17 cellular contexts compared by ENCODE assay signal in genomic region chr19:11005521-11005920, GRCh38.
"Had no signal": no experiment of that assay in that cellular context is flagged by ENCODE, and none has a peak within 500 bp of the region (broad histone marks: within the 10 kb centered on the region; RNA-seq: fewer than 3 reads in every experiment).

No MANE protein-coding gene starts in this region.

- H3K4me1 Mint-ChIP-seq: activated T-helper 17 cell treated with anti-CD3 and anti-CD28 coated beads, Interleukin-2, amount 50 U/mL, for 72 hours; stimulated activated effector memory CD8-positive, alpha-beta T cell treated with anti-CD3 and anti-CD28 coated beads, Interleukin-12 subunit alpha, Interleukin-12 subunit beta, amount 100 ng/mL, for 72 hours had no signal

- H3K4me3 ChIP-seq: ascending aorta, breast epithelium, dorsolateral prefrontal cortex, gastroesophageal sphincter, heart right ventricle, lower lobe of right lung, tibial artery, uterus had no signal

- H3K27me3 ChIP-seq: ascending aorta, breast epithelium, dorsolateral prefrontal cortex, gastroesophageal sphincter, heart right ventricle, tibial artery, uterus had no signal

- H3K9me3 Mint-ChIP-seq: activated T-helper 17 cell treated with anti-CD3 and anti-CD28 coated beads, Interleukin-2, amount 50 U/mL, for 72 hours; stimulated activated effector memory CD8-positive, alpha-beta T cell treated with anti-CD3 and anti-CD28 coated beads, Interleukin-12 subunit alpha, Interleukin-12 subunit beta, amount 100 ng/mL, for 72 hours had no signal

- H3K4me1 ChIP-seq: ascending aorta, breast epithelium, gastroesophageal sphincter, heart right ventricle, lower lobe of right lung, tibial artery, uterus had no signal

- ATAC-seq: activated T-helper 17 cell treated with anti-CD3 and anti-CD28 coated beads, Interleukin-2, amount 50 U/mL, for 72 hours; gastroesophageal sphincter; heart right ventricle; left colon; lower lobe of right lung; stimulated activated effector memory CD8-positive, alpha-beta T cell treated with anti-CD3 and anti-CD28 coated beads, Interleukin-12 subunit alpha, Interleukin-12 subunit beta, amount 100 ng/mL, for 72 hours had no signal

- H3K36me3 ChIP-seq: breast epithelium, uterus had no signal

- DNase-seq: activated CD4-positive, alpha-beta T cell treated with anti-CD3 and anti-CD28 coated beads, Interleukin-2, amount 50 U/mL, for 48 hours; activated naive CD4-positive, alpha-beta T cell treated with Interleukin-2 at 50 U/mL for 16 hours; dorsolateral prefrontal cortex; erythroblast; heart right ventricle; left colon; lower lobe of right lung; retina; stimulated activated CD4-positive, alpha-beta T cell treated with anti-CD3 and anti-CD28 coated beads, Interleukin-12 subunit alpha, Interleukin-12 subunit beta, amount 100 ng/mL, for 4 hours; tibial artery; uterus had no signal

- H3K4me3 Mint-ChIP-seq: activated T-helper 17 cell treated with anti-CD3 and anti-CD28 coated beads, Interleukin-2, amount 50 U/mL, for 72 hours; stimulated activated effector memory CD8-positive, alpha-beta T cell treated with anti-CD3 and anti-CD28 coated beads, Interleukin-12 subunit alpha, Interleukin-12 subunit beta, amount 100 ng/mL, for 72 hours had no signal

- H3K9me3 ChIP-seq: ascending aorta, breast epithelium, gastroesophageal sphincter, heart right ventricle, lower lobe of right lung, tibial artery, uterus had no signal

- H3K27ac Mint-ChIP-seq: activated T-helper 17 cell treated with anti-CD3 and anti-CD28 coated beads, Interleukin-2, amount 50 U/mL, for 72 hours; stimulated activated effector memory CD8-positive, alpha-beta T cell treated with anti-CD3 and anti-CD28 coated beads, Interleukin-12 subunit alpha, Interleukin-12 subunit beta, amount 100 ng/mL, for 72 hours had no signal

- H3K27me3 Mint-ChIP-seq: activated T-helper 17 cell treated with anti-CD3 and anti-CD28 coated beads, Interleukin-2, amount 50 U/mL, for 72 hours had no signal

- H3K27ac ChIP-seq: ascending aorta, breast epithelium, dorsolateral prefrontal cortex, gastroesophageal sphincter, heart right ventricle, lower lobe of right lung, tibial artery, uterus, VCaP had no signal
